27 cellular contexts compared by ENCODE assay signal in genomic region chr20:61391812-61392520, GRCh38.
DNase-seq lines count a peak whose midpoint lies in the region; ATAC-seq, FAIRE-seq and TF ChIP-seq lines count a peak whose summit lies in the region.
"Had no signal": no experiment of that assay in that cellular context is flagged by ENCODE, and none has a peak within 500 bp of the region (broad histone marks: within the 10 kb centered on the region; RNA-seq: fewer than 3 reads in every experiment).

No MANE protein-coding gene starts in this region.

- no peak overlapping the region for H3K18ac ChIP-seq in IMR-90 (ENCODE audit: low read depth, low read length)
- H3K18ac ChIP-seq in H1 (ENCODE audit: extremely low read depth, low read length) = no peak overlapping the region; the same call in 1 of the 2 replicates

- H3K4me3 ChIP-seq in IMR-90 (ENCODE audit: insufficient read depth, low read depth, low read length) = no peak overlapping the region
- no peak overlapping the region for H3K4me3 ChIP-seq in H1 (ENCODE audit: extremely low read depth in 1 of 4, insufficient read depth in 2 of 4, low read depth in 3 of 4, low read length in 4 of 4)
- no peak overlapping the region for H3K4me3 ChIP-seq in mesodermal cell (ENCODE audit: extremely low read depth, insufficient read depth, low read length, poor library complexity, severe bottlenecking)
- no peak overlapping the region for H3K4me3 ChIP-seq in spleen
- H3K4me3 ChIP-seq: pancreas, right atrium auricular region, SK-N-MC, tibial nerve had no signal

- peak; percentile 51 for DNase-seq in Daoy (ENCODE audit: low read depth)
- DNase-seq in IMR-90 = peak; percentile 11
- peak in 1 of 2 experiments; percentile 53 for DNase-seq in H1 (ENCODE audit: low read depth in 1 of 2, low spot score in 2 of 2)
- no peak for DNase-seq in ecto neural progenitor cell (ENCODE audit: low spot score)
- DNase-seq in spleen = no peak
- no peak for DNase-seq in midbrain (lab: John Stamatoyannopoulos, UW)
- no peak for DNase-seq in NCI-H1930 (lab: John Stamatoyannopoulos, UW)
- DNase-seq: activated CD8-positive, alpha-beta T cell treated with anti-CD3 and anti-CD28 coated beads, Interleukin-2, amount 10 ng/mL, durations not matched to agents 7 days and 5 days; activated T-cell treated with anti-CD3 and anti-CD28 coated beads for 4 hours; caudate nucleus; cortex of kidney; DMS153; hippocampal formation; Kasumi-1; left ventricle myocardium superior; NCI-H1092; NCI-H1694 treated with DMSO at 0.1 percent for 48 hours; NCI-H774; pancreas; RPMI8226 had no signal

- no peak overlapping the region for H3K9ac ChIP-seq in IMR-90 (ENCODE audit: low read depth, low read length)
- H3K9ac ChIP-seq in H1 (replicated peaks in 1 of 4; ENCODE audit: extremely low read depth in 1 of 4, low read depth in 3 of 4, low read length in 3 of 4) = no peak overlapping the region

- H3K4me2 ChIP-seq in IMR-90 (ENCODE audit: low read depth, low read length) = no peak overlapping the region
- H3K4me2 ChIP-seq in H1 (ENCODE audit: insufficient read depth in 1 of 2, low read depth in 2 of 2, low read length in 2 of 2) = no peak overlapping the region

- no peak overlapping the region for H2BK20ac ChIP-seq in IMR-90 (ENCODE audit: low read depth, low read length)
- peak overlapping the region; percentile 34; the same call in 1 of the 2 replicates for H2BK20ac ChIP-seq in H1 (ENCODE audit: low read length)

- intact Hi-C loops in IMR-90 (cut with micrococcal nuclease) = no loop called here
- intact Hi-C loops in spleen (cut with DNase I; ENCODE audit: low total_unique reads) = no loop called here

- H4K5ac ChIP-seq in IMR-90 (ENCODE audit: low read depth, low read length) (no peak overlapping the region), H1 (ENCODE audit: insufficient read length, low read depth, low read length) (no peak overlapping the region)

- TF ChIP-seq CTCF in IMR-90 (conservative IDR thresholded peaks at IDR 0.05; ENCODE audit: low read depth, low read length) (no peak), H1 (IDR thresholded peaks at IDR 0.05; ENCODE audit: control extremely low read depth in 1 of 3, insufficient read depth in 1 of 3, low read depth in 1 of 3, low read length in 3 of 3) (no peak), spleen (IDR thresholded peaks at IDR 0.05 in 8 of 11, conservative IDR thresholded peaks at IDR 0.05 in 3 of 11) (no peak)

- no peaks in the 10 kb centered on the region for H3K36me3 ChIP-seq in IMR-90 (ENCODE audit: control insufficient read depth, insufficient read depth, low read length)
- no peaks in the 10 kb centered on the region for H3K36me3 ChIP-seq in H1 (ENCODE audit: control insufficient read depth in 2 of 4, insufficient read depth in 4 of 4, low read length in 3 of 4)
- H3K36me3 ChIP-seq in mesodermal cell (ENCODE audit: control insufficient read depth, insufficient read depth, low read length) = no peaks in the 10 kb centered on the region
- H3K36me3 ChIP-seq in spleen = no peaks in the 10 kb centered on the region
- H3K36me3 ChIP-seq: pancreas, right atrium auricular region, tibial nerve had no signal

- H3K79me1 ChIP-seq in IMR-90 (ENCODE audit: low read depth in 1 of 2, low read length in 2 of 2) (no peaks in the 10 kb centered on the region), H1 (ENCODE audit: low read depth, low read length) (no peaks in the 10 kb centered on the region)

- H2AFZ ChIP-seq in IMR-90 (replicated peaks; ENCODE audit: low read length, poor library complexity) (peak overlapping the region; percentile 10), H1 (ENCODE audit: low read length) (no peak overlapping the region)

- H3K27ac ChIP-seq in IMR-90 (ENCODE audit: insufficient read depth, low read length) (no peak overlapping the region), H1 (ENCODE audit: low read depth, low read length) (no peak overlapping the region; the same call in 1 of the 2 replicates), mesodermal cell (ENCODE audit: low read depth, low read length, severe bottlenecking) (peak overlapping the region; percentile 75), spleen (no peak overlapping the region)
- H3K27ac ChIP-seq: pancreas, right atrium auricular region, SK-N-MC, tibial nerve had no signal

- H3K9me1 ChIP-seq in IMR-90 (ENCODE audit: insufficient read depth, low read length) = no peaks in the 10 kb centered on the region

- FAIRE-seq in H1 (lab: Jason Lieb, UNC) = no peak
- FAIRE-seq: G401.6, pancreas had no signal

- no peak overlapping the region for H2BK5ac ChIP-seq in IMR-90 (ENCODE audit: low read depth, low read length, poor library complexity, severe bottlenecking)
- no peak overlapping the region for H2BK5ac ChIP-seq in H1 (ENCODE audit: low read depth, low read length)

- no TSS peak for BruUV-seq in IMR-90 (replicated peaks; lab: Mats Ljungman, UMichigan)

- 67% methylated on average over 9 of the region's 28 CpGs; no CpG with 5 or more reads in 1 of the 2 experiments for WGBS in IMR-90 (ENCODE audit: extremely low coverage in 2 of 2, insufficient read length in 1 of 2), 2 experiments
- WGBS in H1 (ENCODE audit: extremely low coverage in 1 of 2, insufficient coverage in 1 of 2, insufficient read length in 1 of 2, insufficient replicate concordance in 2 of 2, low coverage in 1 of 2, low lambda C conversion rate in 2 of 2, missing lambda C conversion rate in 1 of 2), 2 experiments = 84% methylated on average over 28 of the region's 28 CpGs; no CpG with 5 or more reads in 1 of the 2 experiments
- WGBS in mesodermal cell (ENCODE audit: insufficient coverage in 2 of 2), 2 experiments = 74 to 77% methylated on average over 18 to 23 of the region's 28 CpGs
- WGBS in spleen, 5 donors = 74 to 85% (median 76%) methylated on average over 27 to 28 of the region's 28 CpGs

- H4K91ac ChIP-seq in IMR-90 (ENCODE audit: insufficient read depth, low read depth, low read length) (no peak overlapping the region), H1 (replicated peaks; ENCODE audit: insufficient read length, low read length) (no peak overlapping the region)

- no peak overlapping the region for H3K14ac ChIP-seq in IMR-90 (replicated peaks; ENCODE audit: low read depth, low read length)
- H3K14ac ChIP-seq in H1 (ENCODE audit: insufficient read length) = no peak overlapping the region

- no peak overlapping the region for H3K56ac ChIP-seq in IMR-90 (ENCODE audit: extremely low read depth, insufficient read depth, low read length)
- no peak overlapping the region for H3K56ac ChIP-seq in H1 (replicated peaks; ENCODE audit: insufficient read length, low read depth, low read length)

- TF ChIP-seq EP300 in H1 (IDR thresholded peaks at IDR 0.05; ENCODE audit: borderline replicate concordance in 1 of 2, low read depth in 2 of 2, low read length in 2 of 2) = no peak

- H3K23me2 ChIP-seq in H1 (ENCODE audit: low read depth, low read length) = peaks cover 4% of the 10 kb centered on the region; the same call in 1 of the 2 replicates

- no peak overlapping the region for H2AK9ac ChIP-seq in IMR-90 (replicated peaks; ENCODE audit: low read depth, low read length, poor library complexity)

- peaks cover 2% of the 10 kb centered on the region; the same call in 1 of the 2 replicates for H3K9me3 ChIP-seq in IMR-90 (ENCODE audit: control insufficient read depth, insufficient read depth, low read length)
- peaks cover 0 to 5% of the 10 kb centered on the region in 2 experiments; a peak in 1 of 4 replicates for H3K9me3 ChIP-seq in H1 (ENCODE audit: insufficient read depth in 2 of 2, low read depth in 1 of 2, low read length in 1 of 2)
- H3K9me3 ChIP-seq in mesodermal cell (ENCODE audit: control insufficient read depth, low read length) = peaks cover 10% of the 10 kb centered on the region
- peaks cover 0 to 61% (median 2%) of the 10 kb centered on the region in 8 donors for H3K9me3 ChIP-seq in spleen
- H3K9me3 ChIP-seq: pancreas, right atrium auricular region had no signal

- no peak overlapping the region for H4K8ac ChIP-seq in IMR-90 (ENCODE audit: low read depth in 2 of 2, low read length in 2 of 2)
- no peak overlapping the region for H4K8ac ChIP-seq in H1 (ENCODE audit: extremely low read depth, insufficient read depth, low read length)

- CTCF ChIA-PET in IMR-90 (lab: Yijun Ruan, JAX) (no interaction called here), H1 (lab: Charles Lee; ENCODE audit: partially characterized antibody) (interaction anchor here (1.2 to 1.5 kb wide), 3 partner anchors 8 to 22 kb away, joined by 3 to 5 read pairs (median 3); no protein-coding TSS in a partner anchor)

- H2BK12ac ChIP-seq in H1 (ENCODE audit: low read depth, low read length) = 0 out of 2 replicates have a peak overlapping the region, but pooled peaks have one; percentile 92

- TF ChIP-seq RAD21 in IMR-90 (IDR thresholded peaks at IDR 0.05; ENCODE audit: low read length) (no peak), H1 (IDR thresholded peaks at IDR 0.05 in 1 of 2, conservative IDR thresholded peaks at IDR 0.05 in 1 of 2; ENCODE audit: low read depth in 2 of 2, low read length in 2 of 2) (no peak)

- POLR2A ChIA-PET in IMR-90 (lab: Charles Lee; ENCODE audit: unreplicated experiment) (no interaction called here), H1 (lab: Charles Lee; ENCODE audit: partially characterized antibody) (no interaction called here)

- H3K4ac ChIP-seq in IMR-90 (ENCODE audit: low read depth, low read length) = no peak overlapping the region
- no peak overlapping the region for H3K4ac ChIP-seq in H1 (replicated peaks; ENCODE audit: insufficient read length, low read depth, low read length)

- H2BK120ac ChIP-seq in IMR-90 (ENCODE audit: low read depth, low read length) (no peak overlapping the region), H1 (replicated peaks; ENCODE audit: low read depth, low read length) (no peak overlapping the region)

- no peak overlapping the region for H2BK15ac ChIP-seq in IMR-90 (ENCODE audit: low read depth, low read length)
- H2BK15ac ChIP-seq in H1 (ENCODE audit: low read length) = peak overlapping the region; percentile 88; the same call in 1 of the 2 replicates

- H2AK5ac ChIP-seq in IMR-90 (ENCODE audit: low read depth, low read length) (no peak overlapping the region), H1 (ENCODE audit: low read depth, low read length) (0 out of 2 replicates have a peak overlapping the region, but pooled peaks have one; percentile 39)

- H3K79me2 ChIP-seq in H1 (ENCODE audit: control insufficient read depth in 1 of 2, insufficient read depth in 2 of 2, low read length in 2 of 2) = no peaks in the 10 kb centered on the region

- no peak for TF ChIP-seq POLR2A in IMR-90 (IDR thresholded peaks at IDR 0.05; ENCODE audit: low read depth, low read length)
- TF ChIP-seq POLR2A in H1 (IDR thresholded peaks at IDR 0.05; ENCODE audit: control extremely low read depth in 1 of 2, low read depth in 2 of 2, low read length in 2 of 2) = no peak
- no peak for TF ChIP-seq POLR2A in spleen (IDR thresholded peaks at IDR 0.05)

- in situ Hi-C loops in IMR-90 (cut with MboI; ENCODE audit: low sequenced_read_pairs) = no loop called here

- H4K20me1 ChIP-seq in IMR-90 (ENCODE audit: insufficient read depth, low read length) (no peaks in the 10 kb centered on the region), H1 (replicated peaks in 1 of 2; ENCODE audit: control insufficient read depth in 1 of 2, insufficient read depth in 2 of 2, low read length in 2 of 2) (peaks cover 0 to 3% of the 10 kb centered on the region in 2 experiments)

- dilution Hi-C loops in IMR-90 (cut with HindIII; ENCODE audit: low sequenced_read_pairs, unreplicated experiment) = no loop called here

- 0 out of 2 replicates have a peak, but pooled peaks cover 4% of the 10 kb centered on the region for H3K4me1 ChIP-seq in IMR-90 (ENCODE audit: control insufficient read depth, insufficient read depth, low read length)
- peaks cover 0 to 9% (median 5%) of the 10 kb centered on the region in 4 experiments; a peak in 4 of 7 replicates for H3K4me1 ChIP-seq in H1 (replicated peaks in 1 of 4; ENCODE audit: control insufficient read depth in 3 of 4, insufficient read depth in 4 of 4, low read length in 3 of 4)
- H3K4me1 ChIP-seq in mesodermal cell (ENCODE audit: control insufficient read depth, insufficient read depth, low read length, poor library complexity, severe bottlenecking) = peaks cover 30% of the 10 kb centered on the region
- peaks cover 0 to 8% (median 3%) of the 10 kb centered on the region in 6 donors for H3K4me1 ChIP-seq in spleen
- H3K4me1 ChIP-seq: pancreas, right atrium auricular region had no signal

- no peaks in the 10 kb centered on the region for H3K27me3 ChIP-seq in IMR-90 (ENCODE audit: control insufficient read depth, insufficient read depth, low read length)
- H3K27me3 ChIP-seq in H1 (replicated peaks in 1 of 4; ENCODE audit: control insufficient read depth in 3 of 4, extremely low read depth in 1 of 4, insufficient read depth in 3 of 4, low read length in 3 of 4) = peaks cover 0 to 2% (median 0%) of the 10 kb centered on the region in 4 experiments; a peak in 1 of 7 replicates
- H3K27me3 ChIP-seq in spleen (replicated peaks in 1 of 7) = peaks cover 0 to 17% (median 0%) of the 10 kb centered on the region in 7 donors
- H3K27me3 ChIP-seq: pancreas, right atrium auricular region, tibial nerve had no signal

- ATAC-seq in IMR-90 (ENCODE audit: low read depth) = no peak
- ATAC-seq: activated CD8-positive, alpha-beta T cell treated with anti-CD3 and anti-CD28 coated beads, Interleukin-2, amount 10 ng/mL, durations not matched to agents 7 days and 5 days; activated naive CD4-positive, alpha-beta T cell treated with anti-CD3 and anti-CD28 coated beads, Interleukin-2, amount 50 U/mL, for 72 hours; HCT116; left ventricle myocardium superior; pancreas had no signal

- no peak overlapping the region for H3K23ac ChIP-seq in IMR-90 (ENCODE audit: low read depth, low read length)
- H3K23ac ChIP-seq in H1 (ENCODE audit: insufficient read length) = no peak overlapping the region

Comparison
In these comparisons a context has a peak if more than half of its experiments do, and no peak if none do; other contexts are left out.
1. DNase-seq: peak in Daoy (single experiment) and IMR-90 (single experiment); none in ecto neural progenitor cell (single experiment), spleen (single experiment), midbrain (single experiment) and NCI-H1930 (0 of 2).